In genomic region chr3:122555275-122556071, GRCh38 we compare ENCODE assay signal across 13 cellular contexts. TPM values are rescaled to one million over a fixed set of nuclear protein-coding genes. Genes with fewer than 3 reads are reported as not detected.
A peak's percentile ranks its signal among the peaks of the same experiment; 100 is the strongest.
DNase-seq lines count a peak whose midpoint lies in the region; ATAC-seq and TF ChIP-seq lines count a peak whose summit lies in the region.
"Had no signal": no experiment of that assay in that cellular context is flagged by ENCODE, and none has a peak within 500 bp of the region (broad histone marks: within the 10 kb centered on the region; RNA-seq: fewer than 3 reads in every experiment).

No MANE protein-coding gene starts in this region.

- H3K9me3 Mint-ChIP-seq in T-cell: no peaks in the 10 kb centered on the region
- H3K9me3 Mint-ChIP-seq: activated naive CD4-positive, alpha-beta T cell treated with anti-CD3 and anti-CD28 coated beads, Interleukin-2, amount 50 U/mL, for 24 hours; T-helper 2 cell treated with Interferon-gamma antibody and Interleukin-4, amounts not matched to agents 5 μg/mL and 100 μg/mL, for 36 hours had no signal

- H3K27ac Mint-ChIP-seq in T-cell: no peak overlapping the region
- H3K27ac Mint-ChIP-seq: activated naive CD4-positive, alpha-beta T cell treated with anti-CD3 and anti-CD28 coated beads, Interleukin-2, amount 50 U/mL, for 24 hours; B cell; T-helper 2 cell treated with Interferon-gamma antibody and Interleukin-4, amounts not matched to agents 5 μg/mL and 100 μg/mL, for 36 hours had no signal

- no peaks in the 10 kb centered on the region for H3K27me3 ChIP-seq in left ventricle myocardium inferior (ENCODE audit: low read depth)
- H3K27me3 ChIP-seq in right cardiac atrium (ENCODE audit: control insufficient read depth, insufficient read depth): no peaks in the 10 kb centered on the region
- H3K27me3 ChIP-seq in uterus: no peaks in the 10 kb centered on the region

- H3K4me1 ChIP-seq in left ventricle myocardium inferior (peaks cover 4% of the 10 kb centered on the region), right cardiac atrium (ENCODE audit: control insufficient read depth, insufficient read depth, low read length) (no peaks in the 10 kb centered on the region), uterus (no peaks in the 10 kb centered on the region)

- H3K9me3 ChIP-seq in left ventricle myocardium inferior (replicated peaks) (no peaks in the 10 kb centered on the region), right cardiac atrium (ENCODE audit: control insufficient read depth, low read length) (no peaks in the 10 kb centered on the region), uterus (no peaks in the 10 kb centered on the region)
- H3K9me3 ChIP-seq: lower lobe of right lung had no signal

- H3K27ac ChIP-seq in left ventricle myocardium inferior (replicated peaks) (no peak overlapping the region), right cardiac atrium (ENCODE audit: low read length) (no peak overlapping the region), uterus (peak overlapping the region; percentile 44 to 52)
- H3K27ac ChIP-seq: lower lobe of right lung had no signal

- DNase-seq in Right ventricle myocardium superior (no peak), left ventricle myocardium inferior (no peak), amniotic epithelial cell (ENCODE audit: low read depth) (peak; percentile 82), right cardiac atrium (no peak), uterus (peak; percentile 17 to 59), T-cell (no peak), midbrain (lab: John Stamatoyannopoulos, UW) (no peak)
- DNase-seq: lower lobe of right lung, NCI-H2227 treated with DMSO at 0.1 percent for 48 hours had no signal

- CTCF ChIA-PET in T-cell (lab: Charles Lee): interaction anchor here in 1 of 2 donors (0.6 to 1.2 kb wide), 3 partner anchors 123 to 125 kb away, joined by 3 to 4 read pairs (median 3); partner anchors contain the start of gene PARP14

- H3K4me3 ChIP-seq in left ventricle myocardium inferior (no peak overlapping the region), right cardiac atrium (ENCODE audit: low read length) (no peak overlapping the region), uterus (no peak overlapping the region)
- H3K4me3 ChIP-seq: lower lobe of right lung had no signal

- peaks cover 71% of the 10 kb centered on the region for H3K36me3 Mint-ChIP-seq in T-cell

- intact Hi-C loops in Right ventricle myocardium superior (cut with DNase I) (no loop called here), left ventricle myocardium inferior (cut with micrococcal nuclease) (no loop called here), right cardiac atrium (cut with DNase I) (no loop called here), uterus (cut with DNase I; ENCODE audit: low total_unique reads) (no loop called here)

- TF ChIP-seq CTCF in left ventricle myocardium inferior (IDR thresholded peaks at IDR 0.05; ENCODE audit: borderline replicate concordance) (no peak), uterus (IDR thresholded peaks at IDR 0.05) (no peak)

- POLR2A ChIA-PET in T-cell (lab: Charles Lee): no interaction called here

- peaks cover 27 to 33% (median 29%) of the 10 kb centered on the region in 3 donors for H3K4me1 Mint-ChIP-seq in T-cell

- TF ChIP-seq POLR2A in uterus (IDR thresholded peaks at IDR 0.05): peak in 1 of 2 donors; percentile 13

- H3K4me3 Mint-ChIP-seq in T-cell: no peak overlapping the region
- H3K4me3 Mint-ChIP-seq: activated naive CD4-positive, alpha-beta T cell treated with anti-CD3 and anti-CD28 coated beads, Interleukin-2, amount 50 U/mL, for 24 hours; B cell; T-helper 2 cell treated with Interferon-gamma antibody and Interleukin-4, amounts not matched to agents 5 μg/mL and 100 μg/mL, for 36 hours had no signal

- peak; percentile 53 for ATAC-seq in Right ventricle myocardium superior (ENCODE audit: poor library complexity)
- peak; percentile 51 to 79 for ATAC-seq in right cardiac atrium
- no peak for ATAC-seq in T-cell (replicated peaks in 1 of 4)
- ATAC-seq in HG03025 (IDR thresholded peaks at IDR 0.05; ENCODE audit: low FRiP score, unreplicated experiment): no peak

- WGBS in right cardiac atrium: 71% methylated on average over 6 of the region's 6 CpGs

- peaks cover 88% of the 10 kb centered on the region for H3K36me3 ChIP-seq in left ventricle myocardium inferior
- H3K36me3 ChIP-seq in uterus: no peaks in the 10 kb centered on the region

- H3K27me3 Mint-ChIP-seq in T-cell: no peaks in the 10 kb centered on the region
- H3K27me3 Mint-ChIP-seq: activated naive CD4-positive, alpha-beta T cell treated with anti-CD3 and anti-CD28 coated beads, Interleukin-2, amount 50 U/mL, for 24 hours; B cell had no signal

RNA-seq across cellular contexts. Expression of gene PARP9, which starts 8.6 kb away (rescaled TPM):
- total RNA-seq in Right ventricle myocardium superior (10.0 TPM), left ventricle myocardium inferior (12.6 TPM), right cardiac atrium (10 to 100 TPM; 12.6 to 24.5 (median 14.4) TPM), uterus (10 to 100 TPM; 16.8 to 80.7 (median 35.8) TPM), T-cell (10 to 100 TPM; 20.2 to 43.0 (median 24.3) TPM)
- 9.2 TPM for polyA plus RNA-seq in right cardiac atrium

RNA-seq across cellular contexts. Expression of gene DTX3L, which starts 8.7 kb away (rescaled TPM):
- total RNA-seq in Right ventricle myocardium superior: 10.2 TPM
- 13.6 TPM for total RNA-seq in left ventricle myocardium inferior
- total RNA-seq in right cardiac atrium: 10 to 100 TPM; 12.1 to 24.1 (median 13.6) TPM
- polyA plus RNA-seq in right cardiac atrium: 5.2 TPM
- 10 to 100 TPM; 12.9 to 38.9 (median 23.3) TPM for total RNA-seq in uterus
- 10 to 100 TPM; 35.1 to 56.2 (median 49.8) TPM for total RNA-seq in T-cell

RNA-seq across cellular contexts. Expression of gene PARP15, which starts 22.0 kb away (rescaled TPM):
- total RNA-seq in Right ventricle myocardium superior: 0.40 TPM
- 0.80 TPM for total RNA-seq in left ventricle myocardium inferior
- total RNA-seq in right cardiac atrium: 1 to 10 TPM in 1 of 4 donors, under 1 TPM in 3; 0.82 to 1.6 (median 0.93) TPM
- 0.95 TPM for polyA plus RNA-seq in right cardiac atrium
- total RNA-seq in uterus: 1 to 10 TPM in 2 of 4 donors, under 1 TPM in 2; under 0.01 to 3.1 (median 1.6) TPM
- 10 to 100 TPM; 37.3 to 74.9 (median 72.5) TPM for total RNA-seq in T-cell

RNA-seq across cellular contexts. Expression of gene KPNA1, which starts 40.7 kb away (rescaled TPM):
- total RNA-seq in Right ventricle myocardium superior (73.0 TPM), left ventricle myocardium inferior (64.9 TPM), right cardiac atrium (10 to 100 TPM; 50.1 to 66.9 (median 51.8) TPM), uterus (10 to 100 TPM; 37.4 to 88.3 (median 46.4) TPM), T-cell (10 to 100 TPM; 55.2 to 65.0 (median 57.5) TPM)
- polyA plus RNA-seq in right cardiac atrium: 12.7 TPM

Comparison
In these comparisons a context has a peak if more than half of its experiments do, and no peak if none do; other contexts are left out.
1. ATAC-seq: peak in Right ventricle myocardium superior (single experiment) and right cardiac atrium (2 of 2); none in T-cell (0 of 4) and HG03025 (single experiment).
2. DNase-seq: peak in amniotic epithelial cell (single experiment) and uterus (2 of 2); none in Right ventricle myocardium superior (single experiment), left ventricle myocardium inferior (single experiment), right cardiac atrium (0 of 3), T-cell (0 of 34) and midbrain (single experiment).
3. H3K27ac ChIP-seq: peak in uterus (2 of 2); none in left ventricle myocardium inferior (single experiment) and right cardiac atrium (single experiment).
4. RNA of gene PARP15, which starts 22.0 kb away (total RNA-seq): 37.3 to 74.9 TPM in T-cell; under 0.01 to 3.1 TPM in uterus, 0.82 to 1.6 TPM in right cardiac atrium, 0.80 TPM in left ventricle myocardium inferior (single experiment) and 0.40 TPM in Right ventricle myocardium superior (single experiment); every median in the first group is over 4 times any median in the second.